In genomic region chr15:74396146-74396438, GRCh38 we compare ENCODE assay signal across 1 cellular context.
TF ChIP-seq lines count a peak whose summit lies in the region.

No MANE protein-coding gene starts in this region.

TF ChIP-seq in H1, 55 proteins besides CTCF, POLR2A, EP300 and RAD21:
- TF ChIP-seq FOSL1 (IDR thresholded peaks at IDR 0.05; ENCODE audit: insufficient read depth, low read depth, low read length) (no peak), GTF2F1 (IDR thresholded peaks at IDR 0.05; ENCODE audit: borderline replicate concordance, low read depth, low read length) (no peak), TAF1 (IDR thresholded peaks at IDR 0.05; ENCODE audit: low read depth, low read length) (no peak), RFX5 (IDR thresholded peaks at IDR 0.05; ENCODE audit: borderline replicate concordance, low read depth, low read length) (no peak), HDAC6 (IDR thresholded peaks at IDR 0.05; ENCODE audit: low read depth, low read length) (no peak), BRCA1 (IDR thresholded peaks at IDR 0.05; ENCODE audit: low read depth, low read length) (no peak), GABPA (IDR thresholded peaks at IDR 0.05; ENCODE audit: borderline replicate concordance, insufficient read depth, low read length) (no peak), TAF7 (optimal IDR thresholded peaks at IDR 0.05; ENCODE audit: borderline replicate concordance, low read depth, low read length) (no peak), JUND (IDR thresholded peaks at IDR 0.05; ENCODE audit: low read length) (no peak), KDM1A (IDR thresholded peaks at IDR 0.05; ENCODE audit: borderline replicate concordance, low read length) (no peak), TCF12 (IDR thresholded peaks at IDR 0.05; ENCODE audit: low read depth, low read length) (no peak), SRF (IDR thresholded peaks at IDR 0.05; ENCODE audit: low read depth, low read length) (no peak)
